Comparison of ENCODE assay signal across 17 cellular contexts in the genomic region with DNA sequence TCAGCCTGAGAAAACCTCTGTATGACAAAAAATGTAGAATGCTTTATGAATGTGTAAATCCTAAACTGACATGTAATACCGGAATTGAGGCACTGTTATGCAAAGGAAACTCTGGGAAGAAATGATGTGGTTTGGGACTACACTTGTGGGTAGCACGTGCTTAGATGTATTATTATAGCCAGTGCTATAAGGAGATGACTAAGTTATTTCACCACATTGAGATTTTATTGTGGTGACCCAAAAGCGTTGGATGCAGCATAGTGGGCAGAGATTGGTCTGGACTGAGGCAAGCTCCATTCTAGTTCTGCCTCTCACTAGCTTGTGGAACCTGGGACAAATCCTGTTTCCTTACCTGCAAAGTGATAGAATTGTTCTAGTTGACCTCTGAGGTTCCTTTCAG.
A peak's percentile ranks its signal among the peaks of the same experiment; 100 is the strongest.
DNase-seq lines count a peak whose midpoint lies in the region; ATAC-seq and TF ChIP-seq lines count a peak whose summit lies in the region.
"Had no signal": no experiment of that assay in that cellular context is flagged by ENCODE, and none has a peak within 500 bp of the region (broad histone marks: within the 10 kb centered on the region; RNA-seq: fewer than 3 reads in every experiment).

No MANE protein-coding gene starts in this region.

- no peak overlapping the region for H3K4me3 ChIP-seq in PC-3 (ENCODE audit: low read length)
- H3K4me3 ChIP-seq: body of pancreas had no signal

- intact Hi-C loops in natural killer cell (cut with micrococcal nuclease): no loop called here
- intact Hi-C loops in PC-3 (cut with micrococcal nuclease): loop anchor here (1.0 to 2.0 kb wide), 5 partner anchors 20 to 90 kb away; no protein-coding TSS in a partner anchor

- peaks cover 87% of the 10 kb centered on the region for H3K79me2 ChIP-seq in PC-3 (ENCODE audit: low read length)

- no TSS peak for BruUV-seq in PC-3 (replicated peaks; lab: Mats Ljungman, UMichigan)

- H3F3A ChIP-seq in PC-3 (ENCODE audit: low read length, unreplicated experiment): peaks cover 5% of the 10 kb centered on the region

- peak overlapping the region; percentile 93 for H3K27ac ChIP-seq in PC-3 (ENCODE audit: low read length)
- H3K27ac ChIP-seq: body of pancreas had no signal

- H3K4me1 Mint-ChIP-seq in natural killer cell treated with Interleukin-12 subunit alpha and Interleukin-12 subunit beta and Interleukin-15 and Interleukin-18, amount 100 ng/mL, for 72 hours (ENCODE audit: low read depth in 2 of 2): no peaks in the 10 kb centered on the region
- no peaks in the 10 kb centered on the region for H3K4me1 Mint-ChIP-seq in natural killer cell

- peak; percentile 43 to 73 for ATAC-seq in natural killer cell treated with Interleukin-12 subunit alpha and Interleukin-12 subunit beta and Interleukin-15 and Interleukin-18, amount 100 ng/mL, for 72 hours
- ATAC-seq in natural killer cell (no peak), PC-3 (peak; percentile 92), HG02884 (IDR thresholded peaks at IDR 0.05; ENCODE audit: unreplicated experiment) (no peak)
- ATAC-seq: body of pancreas had no signal

- no peaks in the 10 kb centered on the region for H3K9me3 Mint-ChIP-seq in natural killer cell treated with Interleukin-12 subunit alpha and Interleukin-12 subunit beta and Interleukin-15 and Interleukin-18, amount 100 ng/mL, for 72 hours
- no peaks in the 10 kb centered on the region for H3K9me3 Mint-ChIP-seq in natural killer cell
- H3K9me3 Mint-ChIP-seq: stimulated activated naive CD8-positive, alpha-beta T cell treated with anti-CD3 and anti-CD28 coated beads, Interleukin-15, Interleukin-2, amounts not matched to agents 100 ng/mL and 50 ng/mL, for 24 hours had no signal

- TF ChIP-seq CTCF in natural killer cell (IDR thresholded peaks at IDR 0.05): no peak
- TF ChIP-seq CTCF in PC-3 (conservative IDR thresholded peaks at IDR 0.05; ENCODE audit: low read depth, low read length): no peak

- H3K4me2 ChIP-seq in PC-3 (ENCODE audit: low read length): peak overlapping the region; percentile 58

- no peaks in the 10 kb centered on the region for H4K20me1 ChIP-seq in PC-3 (ENCODE audit: low read length)

- DNase-seq in natural killer cell treated with Interleukin-12 subunit alpha and Interleukin-12 subunit beta and Interleukin-15 and Interleukin-18, amount 100 ng/mL, for 72 hours (ENCODE audit: low spot score): no peak
- no peak for DNase-seq in natural killer cell
- peak; percentile 98 for DNase-seq in PC-3
- DNase-seq in fibroblast of gingiva (ENCODE audit: low read depth): peak; percentile 82
- peak; percentile 96 for DNase-seq in stromal cell of bone marrow (ENCODE audit: low read depth)
- DNase-seq in NCI-H146 (lab: John Stamatoyannopoulos, UW): no peak
- DNase-seq in COLO668 (lab: John Stamatoyannopoulos, UW; ENCODE audit: unreplicated experiment): no peak
- DNase-seq: activated CD8-positive, alpha-beta memory T cell treated with anti-CD3 and anti-CD28 coated beads, Interleukin-2, amount 50 U/mL, for 48 hours; body of pancreas; C1 segment of cervical spinal cord; GF-D8; mesenchymal stem cell; NCI-H510A treated with DMSO at 0.1 percent for 48 hours; stimulated activated CD4-positive, alpha-beta T cell treated with anti-CD3 and anti-CD28 coated beads, Interleukin-4, amount 100 ng/mL, for 1 hour had no signal

- H3K27me3 Mint-ChIP-seq in natural killer cell treated with Interleukin-12 subunit alpha and Interleukin-12 subunit beta and Interleukin-15 and Interleukin-18, amount 100 ng/mL, for 72 hours: peaks cover 33 to 56% of the 10 kb centered on the region in 2 donors
- peaks cover 19 to 50% of the 10 kb centered on the region in 2 donors for H3K27me3 Mint-ChIP-seq in natural killer cell (ENCODE audit: low read depth in 2 of 2)

- CTCF ChIA-PET in PC-3 (lab: Charles Lee): interaction anchor here (0.6 kb wide), 2 partner anchors 192 to 615 kb away, joined by 3 read pairs; no protein-coding TSS in a partner anchor

- H2AFZ ChIP-seq in PC-3 (ENCODE audit: low read length): no peak overlapping the region

- H3K27me3 ChIP-seq in PC-3 (ENCODE audit: low read length): no peaks in the 10 kb centered on the region
- H3K27me3 ChIP-seq: body of pancreas had no signal

- no peaks in the 10 kb centered on the region for H3K36me3 Mint-ChIP-seq in natural killer cell treated with Interleukin-12 subunit alpha and Interleukin-12 subunit beta and Interleukin-15 and Interleukin-18, amount 100 ng/mL, for 72 hours
- H3K36me3 Mint-ChIP-seq in natural killer cell: no peaks in the 10 kb centered on the region

- no peaks in the 10 kb centered on the region for H3K9me2 ChIP-seq in PC-3 (replicated peaks; ENCODE audit: low read length)

- H3K9me3 ChIP-seq in PC-3 (ENCODE audit: low read length): no peaks in the 10 kb centered on the region
- H3K9me3 ChIP-seq: body of pancreas had no signal

- H3K27ac Mint-ChIP-seq in natural killer cell treated with Interleukin-12 subunit alpha and Interleukin-12 subunit beta and Interleukin-15 and Interleukin-18, amount 100 ng/mL, for 72 hours: no peak overlapping the region
- H3K27ac Mint-ChIP-seq in natural killer cell: no peak overlapping the region
- H3K27ac Mint-ChIP-seq: progenitor cell of endocrine pancreas; stimulated activated naive CD8-positive, alpha-beta T cell treated with anti-CD3 and anti-CD28 coated beads, Interleukin-15, Interleukin-2, amounts not matched to agents 100 ng/mL and 50 ng/mL, for 24 hours had no signal

- peaks cover 5% of the 10 kb centered on the region for H3K36me3 ChIP-seq in PC-3 (ENCODE audit: low read depth, low read length)

- POLR2A ChIA-PET in PC-3 (lab: Charles Lee; ENCODE audit: unreplicated experiment): no interaction called here

- H3K9ac ChIP-seq in PC-3 (ENCODE audit: low read length): peak overlapping the region; percentile 61

- no peak overlapping the region for H3K4me3 Mint-ChIP-seq in natural killer cell treated with Interleukin-12 subunit alpha and Interleukin-12 subunit beta and Interleukin-15 and Interleukin-18, amount 100 ng/mL, for 72 hours
- H3K4me3 Mint-ChIP-seq in natural killer cell: no peak overlapping the region
- H3K4me3 Mint-ChIP-seq: stimulated activated naive CD8-positive, alpha-beta T cell treated with anti-CD3 and anti-CD28 coated beads, Interleukin-15, Interleukin-2, amounts not matched to agents 100 ng/mL and 50 ng/mL, for 24 hours had no signal

- H3K4me1 ChIP-seq in PC-3 (ENCODE audit: insufficient read depth, low read length): peaks cover 52% of the 10 kb centered on the region
- H3K4me1 ChIP-seq: body of pancreas had no signal

Comparison
In these comparisons a context has a peak if more than half of its experiments do, and no peak if none do; other contexts are left out.
1. ATAC-seq: peak in natural killer cell treated with Interleukin-12 subunit alpha and Interleukin-12 subunit beta and Interleukin-15 and Interleukin-18, amount 100 ng/mL, for 72 hours (2 of 2) and PC-3 (single experiment); none in natural killer cell (0 of 3) and HG02884 (single experiment).
2. DNase-seq: peak in PC-3 (single experiment), fibroblast of gingiva (single experiment) and stromal cell of bone marrow (single experiment); none in natural killer cell treated with Interleukin-12 subunit alpha and Interleukin-12 subunit beta and Interleukin-15 and Interleukin-18, amount 100 ng/mL, for 72 hours (single experiment), natural killer cell (single experiment), NCI-H146 (single experiment) and COLO668 (single experiment).